In genomic region chr4:137267024-137267423, GRCh38 we compare ENCODE assay signal across 19 cellular contexts.
DNase-seq lines count a peak whose midpoint lies in the region; ATAC-seq, FAIRE-seq and TF ChIP-seq lines count a peak whose summit lies in the region.
"Had no signal": no experiment of that assay in that cellular context is flagged by ENCODE, and none has a peak within 500 bp of the region (broad histone marks: within the 10 kb centered on the region; RNA-seq: fewer than 3 reads in every experiment).

No MANE protein-coding gene starts in this region.

- no peaks in the 10 kb centered on the region for H3K36me3 Mint-ChIP-seq in natural killer cell treated with Interleukin-12 subunit alpha and Interleukin-12 subunit beta and Interleukin-15 and Interleukin-18, amount 100 ng/mL, for 72 hours
- H3K36me3 Mint-ChIP-seq: brain, CD14-positive monocyte had no signal

- H3K4me3 Mint-ChIP-seq in natural killer cell treated with Interleukin-12 subunit alpha and Interleukin-12 subunit beta and Interleukin-15 and Interleukin-18, amount 100 ng/mL, for 72 hours, result no peak overlapping the region
- H3K4me3 Mint-ChIP-seq: brain, CD14-positive monocyte, nephron progenitor cell had no signal

- no peaks in the 10 kb centered on the region for H3K4me1 Mint-ChIP-seq in natural killer cell treated with Interleukin-12 subunit alpha and Interleukin-12 subunit beta and Interleukin-15 and Interleukin-18, amount 100 ng/mL, for 72 hours (ENCODE audit: low read depth in 2 of 2)
- H3K4me1 Mint-ChIP-seq: CD14-positive monocyte, nephron progenitor cell had no signal

- no peak for TF ChIP-seq CTCF in omental fat pad (IDR thresholded peaks at IDR 0.05)

- no peaks in the 10 kb centered on the region for H3K27me3 Mint-ChIP-seq in natural killer cell treated with Interleukin-12 subunit alpha and Interleukin-12 subunit beta and Interleukin-15 and Interleukin-18, amount 100 ng/mL, for 72 hours

- no peak overlapping the region for H3K27ac Mint-ChIP-seq in natural killer cell treated with Interleukin-12 subunit alpha and Interleukin-12 subunit beta and Interleukin-15 and Interleukin-18, amount 100 ng/mL, for 72 hours
- H3K27ac Mint-ChIP-seq: brain, CD14-positive monocyte, nephron progenitor cell had no signal

- intact Hi-C loops in posterior cingulate gyrus (cut with DNase I), result no loop called here

- ATAC-seq in omental fat pad (ENCODE audit: low FRiP score) (peak; percentile 66), GM19452 (IDR thresholded peaks at IDR 0.05; ENCODE audit: unreplicated experiment) (no peak)
- no peak for ATAC-seq in natural killer cell treated with Interleukin-12 subunit alpha and Interleukin-12 subunit beta and Interleukin-15 and Interleukin-18, amount 100 ng/mL, for 72 hours
- ATAC-seq: left lobe of liver had no signal

- H3K9me3 Mint-ChIP-seq in natural killer cell treated with Interleukin-12 subunit alpha and Interleukin-12 subunit beta and Interleukin-15 and Interleukin-18, amount 100 ng/mL, for 72 hours, result peaks cover 6% of the 10 kb centered on the region

- DNase-seq in ELR (ENCODE audit: low read depth), result peak; percentile 55
- peak; percentile 11 for DNase-seq in RCC 7860 (ENCODE audit: low spot score)
- peak; percentile 58 for DNase-seq in fibroblast of gingiva (ENCODE audit: low read depth)
- no peak for DNase-seq in omental fat pad (ENCODE audit: low spot score)
- no peak for DNase-seq in posterior cingulate gyrus
- DNase-seq in anterior cingulate cortex (lab: John Stamatoyannopoulos, UW), result no peak
- DNase-seq in natural killer cell treated with Interleukin-12 subunit alpha and Interleukin-12 subunit beta and Interleukin-15 and Interleukin-18, amount 100 ng/mL, for 72 hours (ENCODE audit: low spot score), result no peak
- DNase-seq: activated effector memory CD4-positive, alpha-beta T cell treated with Interleukin-2 at 50 U/mL for 16 hours; hippocampal formation; NCI-H1092; NCI-H2227 treated with DMSO at 0.1 percent for 48 hours; nephron progenitor cell; right cardiac atrium; stimulated activated CD8-positive, alpha-beta memory T cell treated with anti-CD3 and anti-CD28 coated beads, Interleukin-4, amount 100 ng/mL, for 48 hours; transverse colon had no signal

- FAIRE-seq in RCC 7860 (lab: Jason Lieb, UNC), result peak; percentile 18

Comparison
In these comparisons a context has a peak if more than half of its experiments do, and no peak if none do; other contexts are left out.
1. DNase-seq: peak in ELR (single experiment), RCC 7860 (single experiment) and fibroblast of gingiva (single experiment); none in omental fat pad (single experiment), posterior cingulate gyrus (0 of 10), anterior cingulate cortex (0 of 58) and natural killer cell treated with Interleukin-12 subunit alpha and Interleukin-12 subunit beta and Interleukin-15 and Interleukin-18, amount 100 ng/mL, for 72 hours (single experiment).